In the genomic region with DNA sequence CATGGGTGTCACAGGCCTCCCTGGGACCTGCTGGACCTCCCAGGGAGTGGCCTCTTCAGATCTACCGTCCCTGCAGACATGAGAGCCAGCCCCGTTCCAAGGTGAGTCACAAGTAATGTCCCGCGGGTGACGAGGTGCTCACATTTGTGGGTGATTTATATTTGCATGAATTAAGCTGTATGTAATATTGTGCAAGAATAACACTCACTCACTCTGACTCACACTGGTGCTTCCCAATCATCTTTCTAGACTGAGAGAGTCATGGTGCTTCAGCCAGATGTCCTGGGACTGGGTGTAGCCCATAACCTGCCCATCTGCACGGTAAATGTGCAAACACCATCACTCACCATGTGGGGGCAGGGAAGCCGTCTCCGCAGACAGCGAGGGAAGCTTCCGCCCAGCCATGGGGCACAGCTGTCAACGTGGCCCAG, we compare ENCODE assay signal across 10 cellular contexts.
DNase-seq lines count a peak whose midpoint lies in the region; ATAC-seq and TF ChIP-seq lines count a peak whose summit lies in the region.
"Had no signal": no experiment of that assay in that cellular context is flagged by ENCODE, and none has a peak within 500 bp of the region (broad histone marks: within the 10 kb centered on the region; RNA-seq: fewer than 3 reads in every experiment).

No MANE protein-coding gene starts in this region.

- POLR2A ChIA-PET in activated CD8-positive, alpha-beta T cell treated with anti-CD3 and anti-CD28 coated beads for 36 hours (lab: Charles Lee): no interaction called here
- POLR2A ChIA-PET in activated CD8-positive, alpha-beta T cell treated with anti-CD3 and anti-CD28 coated beads, Interleukin-2, amount 10 ng/mL, durations not matched to agents 7 days and 5 days (lab: Charles Lee): no interaction called here

- no peaks in the 10 kb centered on the region for H3K36me3 Mint-ChIP-seq in activated CD8-positive, alpha-beta T cell treated with anti-CD3 and anti-CD28 coated beads for 36 hours (ENCODE audit: low read depth)
- peaks cover 14% of the 10 kb centered on the region for H3K36me3 Mint-ChIP-seq in activated CD8-positive, alpha-beta T cell treated with anti-CD3 and anti-CD28 coated beads, Interleukin-2, amount 10 ng/mL, durations not matched to agents 7 days and 5 days (ENCODE audit: low read depth)
- H3K36me3 Mint-ChIP-seq in natural killer cell: no peaks in the 10 kb centered on the region

- intact Hi-C loops in activated CD8-positive, alpha-beta T cell treated with anti-CD3 and anti-CD28 coated beads for 36 hours (cut with micrococcal nuclease): no loop called here
- intact Hi-C loops in natural killer cell (cut with micrococcal nuclease): no loop called here

- peak; percentile 51 for ATAC-seq in activated CD8-positive, alpha-beta T cell treated with anti-CD3 and anti-CD28 coated beads for 36 hours
- ATAC-seq in activated CD8-positive, alpha-beta T cell treated with anti-CD3 and anti-CD28 coated beads, Interleukin-2, amount 10 ng/mL, durations not matched to agents 7 days and 5 days: no peak
- peak; percentile 38 to 90 (median 40) for ATAC-seq in natural killer cell
- ATAC-seq in HG02973 (IDR thresholded peaks at IDR 0.05; ENCODE audit: unreplicated experiment): no peak

- CTCF ChIA-PET in activated CD8-positive, alpha-beta T cell treated with anti-CD3 and anti-CD28 coated beads for 36 hours (lab: Charles Lee): no interaction called here
- CTCF ChIA-PET in activated CD8-positive, alpha-beta T cell treated with anti-CD3 and anti-CD28 coated beads, Interleukin-2, amount 10 ng/mL, durations not matched to agents 7 days and 5 days (lab: Charles Lee): no interaction called here

- peaks cover 11% of the 10 kb centered on the region for H3K9me3 Mint-ChIP-seq in activated CD8-positive, alpha-beta T cell treated with anti-CD3 and anti-CD28 coated beads for 36 hours
- peaks cover 5% of the 10 kb centered on the region for H3K9me3 Mint-ChIP-seq in activated CD8-positive, alpha-beta T cell treated with anti-CD3 and anti-CD28 coated beads, Interleukin-2, amount 10 ng/mL, durations not matched to agents 7 days and 5 days (ENCODE audit: insufficient read depth)
- H3K9me3 Mint-ChIP-seq in natural killer cell: peaks cover 0 to 11% of the 10 kb centered on the region in 2 donors

- H3K4me1 Mint-ChIP-seq in activated CD8-positive, alpha-beta T cell treated with anti-CD3 and anti-CD28 coated beads for 36 hours (ENCODE audit: low read depth): peaks cover 10% of the 10 kb centered on the region
- H3K4me1 Mint-ChIP-seq in activated CD8-positive, alpha-beta T cell treated with anti-CD3 and anti-CD28 coated beads, Interleukin-2, amount 10 ng/mL, durations not matched to agents 7 days and 5 days (ENCODE audit: low read depth): peaks cover 7% of the 10 kb centered on the region
- peaks cover 0 to 22% of the 10 kb centered on the region in 2 donors for H3K4me1 Mint-ChIP-seq in natural killer cell

- no peak overlapping the region for H3K4me3 Mint-ChIP-seq in activated CD8-positive, alpha-beta T cell treated with anti-CD3 and anti-CD28 coated beads for 36 hours
- H3K4me3 Mint-ChIP-seq in activated CD8-positive, alpha-beta T cell treated with anti-CD3 and anti-CD28 coated beads, Interleukin-2, amount 10 ng/mL, durations not matched to agents 7 days and 5 days: no peak overlapping the region
- H3K4me3 Mint-ChIP-seq in natural killer cell: no peak overlapping the region

- peak; percentile 21 for DNase-seq in activated CD8-positive, alpha-beta T cell treated with anti-CD3 and anti-CD28 coated beads for 36 hours
- DNase-seq in activated CD8-positive, alpha-beta T cell treated with anti-CD3 and anti-CD28 coated beads, Interleukin-2, amount 10 ng/mL, durations not matched to agents 7 days and 5 days: no peak
- DNase-seq in NOMO-1 (lab: John Stamatoyannopoulos, UW; ENCODE audit: unreplicated experiment in 2 of 2): peak; percentile 41 to 76
- DNase-seq in astrocyte of the hippocampus (ENCODE audit: low read depth, low spot score): peak; percentile 60
- DNase-seq in natural killer cell: no peak
- no peak for DNase-seq in anterior cingulate cortex (lab: John Stamatoyannopoulos, UW)
- DNase-seq in NCI-H2227 treated with DMSO at 0.1 percent for 48 hours (lab: John Stamatoyannopoulos, UW): no peak
- DNase-seq: NCI-H510A treated with DMSO at 0.1 percent for 48 hours, uterus had no signal

- TF ChIP-seq CTCF in activated CD8-positive, alpha-beta T cell treated with anti-CD3 and anti-CD28 coated beads for 36 hours (IDR thresholded peaks at IDR 0.05): no peak
- TF ChIP-seq CTCF in natural killer cell (IDR thresholded peaks at IDR 0.05): no peak

- no peaks in the 10 kb centered on the region for H3K27me3 Mint-ChIP-seq in activated CD8-positive, alpha-beta T cell treated with anti-CD3 and anti-CD28 coated beads for 36 hours
- H3K27me3 Mint-ChIP-seq in activated CD8-positive, alpha-beta T cell treated with anti-CD3 and anti-CD28 coated beads, Interleukin-2, amount 10 ng/mL, durations not matched to agents 7 days and 5 days (ENCODE audit: low read depth): no peaks in the 10 kb centered on the region
- peaks cover under 1 to 9% of the 10 kb centered on the region in 2 donors for H3K27me3 Mint-ChIP-seq in natural killer cell (ENCODE audit: low read depth in 2 of 2)

- no peak overlapping the region for H3K27ac Mint-ChIP-seq in activated CD8-positive, alpha-beta T cell treated with anti-CD3 and anti-CD28 coated beads for 36 hours
- no peak overlapping the region for H3K27ac Mint-ChIP-seq in activated CD8-positive, alpha-beta T cell treated with anti-CD3 and anti-CD28 coated beads, Interleukin-2, amount 10 ng/mL, durations not matched to agents 7 days and 5 days
- H3K27ac Mint-ChIP-seq in natural killer cell: peak overlapping the region in 1 of 2 donors; percentile 69

Comparison
In these comparisons a context has a peak if more than half of its experiments do, and no peak if none do; other contexts are left out.
1. ATAC-seq: peak in activated CD8-positive, alpha-beta T cell treated with anti-CD3 and anti-CD28 coated beads for 36 hours (single experiment) and natural killer cell (3 of 3); none in activated CD8-positive, alpha-beta T cell treated with anti-CD3 and anti-CD28 coated beads, Interleukin-2, amount 10 ng/mL, durations not matched to agents 7 days and 5 days (single experiment) and HG02973 (single experiment).
2. DNase-seq: peak in activated CD8-positive, alpha-beta T cell treated with anti-CD3 and anti-CD28 coated beads for 36 hours (single experiment), NOMO-1 (2 of 2) and astrocyte of the hippocampus (single experiment); none in activated CD8-positive, alpha-beta T cell treated with anti-CD3 and anti-CD28 coated beads, Interleukin-2, amount 10 ng/mL, durations not matched to agents 7 days and 5 days (single experiment), natural killer cell (single experiment), anterior cingulate cortex (0 of 58) and NCI-H2227 treated with DMSO at 0.1 percent for 48 hours (single experiment).